ENCODE assay signal across 1 cellular context in the genomic region with DNA sequence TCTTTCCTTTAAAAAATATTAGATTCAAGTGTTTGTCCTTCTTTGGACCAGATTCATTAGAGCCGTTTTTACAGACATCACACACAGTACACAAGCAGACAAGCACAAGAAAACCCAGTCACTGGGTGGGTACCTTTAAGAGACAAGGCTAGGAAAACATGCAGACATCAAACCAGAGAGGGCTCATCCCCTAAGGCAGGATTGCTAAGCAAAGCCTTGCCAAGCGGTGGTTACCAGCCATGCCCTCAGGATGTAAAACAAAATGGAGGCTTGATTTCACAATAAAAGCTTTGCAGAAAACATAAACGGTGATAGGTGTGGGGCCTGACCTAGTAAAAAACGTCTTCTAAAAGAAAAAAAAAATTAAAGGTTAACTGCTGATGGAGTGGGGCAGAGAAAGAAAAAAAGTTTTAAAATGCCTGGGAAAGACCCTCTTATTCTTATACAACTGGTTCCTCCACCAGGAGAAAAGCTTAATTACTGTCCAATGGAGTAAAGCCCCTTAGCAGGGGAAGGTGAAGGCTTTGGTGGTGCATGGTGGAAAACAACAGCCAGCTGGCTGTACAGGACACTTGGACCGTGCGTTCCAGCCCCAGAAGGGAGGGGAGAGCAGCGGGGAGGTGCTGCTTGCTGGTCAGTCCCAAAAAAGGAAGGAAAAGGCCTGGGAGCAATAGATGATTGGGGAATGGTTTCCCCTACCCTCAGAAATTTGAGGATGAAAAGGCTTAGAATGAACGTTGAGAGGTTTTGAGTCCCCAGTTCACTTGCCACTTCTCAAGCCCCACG.
TF ChIP-seq lines count a peak whose summit lies in the region.

No MANE protein-coding gene starts in this region.

TF ChIP-seq in GM23338, 12 proteins besides CTCF, POLR2A, EP300 and RAD21:
- TF ChIP-seq ZNF114 (CRISPR knock-in tag; IDR thresholded peaks at IDR 0.05) (no peak), CREB1 (CRISPR knock-in tag; IDR thresholded peaks at IDR 0.05; ENCODE audit: low read depth) (no peak), EZH2phosphoT487 (IDR thresholded peaks at IDR 0.05; ENCODE audit: unreplicated experiment) (no peak), POLR2AphosphoS5 (IDR thresholded peaks at IDR 0.05; ENCODE audit: low read depth) (no peak), NANOG (IDR thresholded peaks at IDR 0.05; ENCODE audit: borderline replicate concordance) (no peak), STAT1 (IDR thresholded peaks at IDR 0.05; ENCODE audit: unreplicated experiment) (no peak), EZH2 (IDR thresholded peaks at IDR 0.05; ENCODE audit: low read depth, unreplicated experiment) (no peak), JUNB (IDR thresholded peaks at IDR 0.05; ENCODE audit: unreplicated experiment) (no peak), ZNF331 (CRISPR knock-in tag; IDR thresholded peaks at IDR 0.05; ENCODE audit: low read depth) (no peak)
- TF ChIP-seq, protein P1, sequence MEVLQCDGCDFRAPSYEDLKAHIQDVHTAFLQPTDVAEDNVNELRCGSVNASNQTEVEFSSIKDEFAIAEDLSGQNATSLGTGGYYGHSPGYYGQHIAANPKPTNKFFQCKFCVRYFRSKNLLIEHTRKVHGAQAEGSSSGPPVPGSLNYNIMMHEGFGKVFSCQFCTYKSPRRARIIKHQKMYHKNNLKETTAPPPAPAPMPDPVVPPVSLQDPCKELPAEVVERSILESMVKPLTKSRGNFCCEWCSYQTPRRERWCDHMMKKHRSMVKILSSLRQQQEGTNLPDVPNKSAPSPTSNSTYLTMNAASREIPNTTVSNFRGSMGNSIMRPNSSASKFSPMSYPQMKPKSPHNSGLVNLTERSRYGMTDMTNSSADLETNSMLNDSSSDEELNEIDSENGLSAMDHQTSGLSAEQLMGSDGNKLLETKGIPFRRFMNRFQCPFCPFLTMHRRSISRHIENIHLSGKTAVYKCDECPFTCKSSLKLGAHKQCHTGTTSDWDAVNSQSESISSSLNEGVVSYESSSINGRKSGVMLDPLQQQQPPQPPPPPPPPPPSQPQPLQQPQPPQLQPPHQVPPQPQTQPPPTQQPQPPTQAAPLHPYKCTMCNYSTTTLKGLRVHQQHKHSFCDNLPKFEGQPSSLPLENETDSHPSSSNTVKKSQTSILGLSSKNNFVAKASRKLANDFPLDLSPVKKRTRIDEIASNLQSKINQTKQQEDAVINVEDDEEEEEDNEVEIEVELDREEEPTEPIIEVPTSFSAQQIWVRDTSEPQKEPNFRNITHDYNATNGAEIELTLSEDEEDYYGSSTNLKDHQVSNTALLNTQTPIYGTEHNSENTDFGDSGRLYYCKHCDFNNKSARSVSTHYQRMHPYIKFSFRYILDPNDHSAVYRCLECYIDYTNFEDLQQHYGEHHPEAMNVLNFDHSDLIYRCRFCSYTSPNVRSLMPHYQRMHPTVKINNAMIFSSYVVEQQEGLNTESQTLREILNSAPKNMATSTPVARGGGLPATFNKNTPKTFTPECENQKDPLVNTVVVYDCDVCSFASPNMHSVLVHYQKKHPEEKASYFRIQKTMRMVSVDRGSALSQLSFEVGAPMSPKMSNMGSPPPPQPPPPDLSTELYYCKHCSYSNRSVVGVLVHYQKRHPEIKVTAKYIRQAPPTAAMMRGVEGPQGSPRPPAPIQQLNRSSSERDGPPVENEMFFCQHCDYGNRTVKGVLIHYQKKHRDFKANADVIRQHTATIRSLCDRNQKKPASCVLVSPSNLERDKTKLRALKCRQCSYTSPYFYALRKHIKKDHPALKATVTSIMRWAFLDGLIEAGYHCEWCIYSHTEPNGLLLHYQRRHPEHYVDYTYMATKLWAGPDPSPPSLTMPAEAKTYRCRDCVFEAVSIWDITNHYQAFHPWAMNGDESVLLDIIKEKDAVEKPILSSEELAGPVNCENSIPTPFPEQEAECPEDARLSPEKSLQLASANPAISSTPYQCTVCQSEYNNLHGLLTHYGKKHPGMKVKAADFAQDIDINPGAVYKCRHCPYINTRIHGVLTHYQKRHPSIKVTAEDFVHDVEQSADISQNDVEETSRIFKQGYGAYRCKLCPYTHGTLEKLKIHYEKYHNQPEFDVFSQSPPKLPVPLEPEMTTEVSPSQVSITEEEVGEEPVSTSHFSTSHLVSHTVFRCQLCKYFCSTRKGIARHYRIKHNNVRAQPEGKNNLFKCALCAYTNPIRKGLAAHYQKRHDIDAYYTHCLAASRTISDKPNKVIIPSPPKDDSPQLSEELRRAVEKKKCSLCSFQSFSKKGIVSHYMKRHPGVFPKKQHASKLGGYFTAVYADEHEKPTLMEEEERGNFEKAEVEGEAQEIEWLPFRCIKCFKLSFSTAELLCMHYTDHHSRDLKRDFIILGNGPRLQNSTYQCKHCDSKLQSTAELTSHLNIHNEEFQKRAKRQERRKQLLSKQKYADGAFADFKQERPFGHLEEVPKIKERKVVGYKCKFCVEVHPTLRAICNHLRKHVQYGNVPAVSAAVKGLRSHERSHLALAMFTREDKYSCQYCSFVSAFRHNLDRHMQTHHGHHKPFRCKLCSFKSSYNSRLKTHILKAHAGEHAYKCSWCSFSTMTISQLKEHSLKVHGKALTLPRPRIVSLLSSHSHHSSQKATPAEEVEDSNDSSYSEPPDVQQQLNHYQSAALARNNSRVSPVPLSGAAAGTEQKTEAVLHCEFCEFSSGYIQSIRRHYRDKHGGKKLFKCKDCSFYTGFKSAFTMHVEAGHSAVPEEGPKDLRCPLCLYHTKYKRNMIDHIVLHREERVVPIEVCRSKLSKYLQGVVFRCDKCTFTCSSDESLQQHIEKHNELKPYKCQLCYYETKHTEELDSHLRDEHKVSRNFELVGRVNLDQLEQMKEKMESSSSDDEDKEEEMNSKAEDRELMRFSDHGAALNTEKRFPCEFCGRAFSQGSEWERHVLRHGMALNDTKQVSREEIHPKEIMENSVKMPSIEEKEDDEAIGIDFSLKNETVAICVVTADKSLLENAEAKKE (CRISPR knock-in tag; IDR thresholded peaks at IDR 0.05): no peak
- TF ChIP-seq, protein P2, sequence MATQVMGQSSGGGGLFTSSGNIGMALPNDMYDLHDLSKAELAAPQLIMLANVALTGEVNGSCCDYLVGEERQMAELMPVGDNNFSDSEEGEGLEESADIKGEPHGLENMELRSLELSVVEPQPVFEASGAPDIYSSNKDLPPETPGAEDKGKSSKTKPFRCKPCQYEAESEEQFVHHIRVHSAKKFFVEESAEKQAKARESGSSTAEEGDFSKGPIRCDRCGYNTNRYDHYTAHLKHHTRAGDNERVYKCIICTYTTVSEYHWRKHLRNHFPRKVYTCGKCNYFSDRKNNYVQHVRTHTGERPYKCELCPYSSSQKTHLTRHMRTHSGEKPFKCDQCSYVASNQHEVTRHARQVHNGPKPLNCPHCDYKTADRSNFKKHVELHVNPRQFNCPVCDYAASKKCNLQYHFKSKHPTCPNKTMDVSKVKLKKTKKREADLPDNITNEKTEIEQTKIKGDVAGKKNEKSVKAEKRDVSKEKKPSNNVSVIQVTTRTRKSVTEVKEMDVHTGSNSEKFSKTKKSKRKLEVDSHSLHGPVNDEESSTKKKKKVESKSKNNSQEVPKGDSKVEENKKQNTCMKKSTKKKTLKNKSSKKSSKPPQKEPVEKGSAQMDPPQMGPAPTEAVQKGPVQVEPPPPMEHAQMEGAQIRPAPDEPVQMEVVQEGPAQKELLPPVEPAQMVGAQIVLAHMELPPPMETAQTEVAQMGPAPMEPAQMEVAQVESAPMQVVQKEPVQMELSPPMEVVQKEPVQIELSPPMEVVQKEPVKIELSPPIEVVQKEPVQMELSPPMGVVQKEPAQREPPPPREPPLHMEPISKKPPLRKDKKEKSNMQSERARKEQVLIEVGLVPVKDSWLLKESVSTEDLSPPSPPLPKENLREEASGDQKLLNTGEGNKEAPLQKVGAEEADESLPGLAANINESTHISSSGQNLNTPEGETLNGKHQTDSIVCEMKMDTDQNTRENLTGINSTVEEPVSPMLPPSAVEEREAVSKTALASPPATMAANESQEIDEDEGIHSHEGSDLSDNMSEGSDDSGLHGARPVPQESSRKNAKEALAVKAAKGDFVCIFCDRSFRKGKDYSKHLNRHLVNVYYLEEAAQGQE (IDR thresholded peaks at IDR 0.05; ENCODE audit: unreplicated experiment): no peak
- TF ChIP-seq, protein P3, sequence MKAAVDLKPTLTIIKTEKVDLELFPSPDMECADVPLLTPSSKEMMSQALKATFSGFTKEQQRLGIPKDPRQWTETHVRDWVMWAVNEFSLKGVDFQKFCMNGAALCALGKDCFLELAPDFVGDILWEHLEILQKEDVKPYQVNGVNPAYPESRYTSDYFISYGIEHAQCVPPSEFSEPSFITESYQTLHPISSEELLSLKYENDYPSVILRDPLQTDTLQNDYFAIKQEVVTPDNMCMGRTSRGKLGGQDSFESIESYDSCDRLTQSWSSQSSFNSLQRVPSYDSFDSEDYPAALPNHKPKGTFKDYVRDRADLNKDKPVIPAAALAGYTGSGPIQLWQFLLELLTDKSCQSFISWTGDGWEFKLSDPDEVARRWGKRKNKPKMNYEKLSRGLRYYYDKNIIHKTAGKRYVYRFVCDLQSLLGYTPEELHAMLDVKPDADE (IDR thresholded peaks at IDR 0.05): no peak
